In genomic region chrX:115324194-115324593, GRCh38 we compare ENCODE assay signal across 18 cellular contexts. TPM values are rescaled to one million over a fixed set of nuclear protein-coding genes. Genes with fewer than 3 reads are reported as not detected.
A peak's percentile ranks its signal among the peaks of the same experiment; 100 is the strongest.
DNase-seq lines count a peak whose midpoint lies in the region; ATAC-seq lines count a peak whose summit lies in the region.
"Had no signal": no experiment of that assay in that cellular context is flagged by ENCODE, and none has a peak within 500 bp of the region (broad histone marks: within the 10 kb centered on the region; RNA-seq: fewer than 3 reads in every experiment).

No MANE protein-coding gene starts in this region.

- no peak overlapping the region for H3K4me3 Mint-ChIP-seq in stimulated activated effector memory CD8-positive, alpha-beta T cell treated with anti-CD3 and anti-CD28 coated beads, Interleukin-12 subunit alpha, Interleukin-12 subunit beta, amount 100 ng/mL, for 72 hours
- no peak overlapping the region for H3K4me3 Mint-ChIP-seq in activated naive CD8-positive, alpha-beta T cell treated with anti-CD3 and anti-CD28 coated beads, Interleukin-2, amount 50 U/mL, for 24 hours
- H3K4me3 Mint-ChIP-seq: activated T-helper 17 cell treated with anti-CD3 and anti-CD28 coated beads, Interleukin-2, amount 50 U/mL, for 72 hours; central memory CD8-positive, alpha-beta T cell had no signal

- DNase-seq in NCI-H524 (lab: John Stamatoyannopoulos, UW) (peak; percentile 14 to 48), NCI-H524 treated with DMSO at 0.1 percent for 48 hours (lab: John Stamatoyannopoulos, UW) (no peak), astrocyte of the hippocampus (ENCODE audit: low read depth, low spot score) (peak; percentile 59), left ventricle myocardium superior (peak; percentile 50), superior temporal gyrus (ENCODE audit: extremely low spot score) (peak; percentile 14), sciatic nerve (ENCODE audit: low spot score) (no peak)
- no peak for DNase-seq in stimulated activated effector memory CD8-positive, alpha-beta T cell treated with anti-CD3 and anti-CD28 coated beads, Interleukin-12 subunit alpha, Interleukin-12 subunit beta, amount 100 ng/mL, for 72 hours (ENCODE audit: low spot score in 2 of 2)
- no peak for DNase-seq in activated naive CD8-positive, alpha-beta T cell treated with anti-CD3 and anti-CD28 coated beads, Interleukin-2, amount 50 U/mL, for 24 hours
- DNase-seq: activated CD4-positive, alpha-beta T cell treated with anti-CD3 and anti-CD28 coated beads, Interleukin-2, amount 50 U/mL, for 48 hours; erythroblast; mesendoderm; NCI-H526 treated with DMSO at 0.1 percent for 48 hours; stimulated activated CD4-positive, alpha-beta T cell treated with anti-CD3 and anti-CD28 coated beads, Interleukin-15, amount 100 ng/mL, for 24 hours had no signal

- H3K27me3 Mint-ChIP-seq in activated naive CD8-positive, alpha-beta T cell treated with anti-CD3 and anti-CD28 coated beads, Interleukin-2, amount 50 U/mL, for 24 hours, result no peaks in the 10 kb centered on the region
- H3K27me3 Mint-ChIP-seq: activated T-helper 17 cell treated with anti-CD3 and anti-CD28 coated beads, Interleukin-2, amount 50 U/mL, for 72 hours; central memory CD8-positive, alpha-beta T cell had no signal

- intact Hi-C loops in left ventricle myocardium superior (cut with micrococcal nuclease), result no loop called here
- intact Hi-C loops in sciatic nerve (cut with DNase I), result no loop called here

- H3K27ac Mint-ChIP-seq in stimulated activated effector memory CD8-positive, alpha-beta T cell treated with anti-CD3 and anti-CD28 coated beads, Interleukin-12 subunit alpha, Interleukin-12 subunit beta, amount 100 ng/mL, for 72 hours, result no peak overlapping the region
- H3K27ac Mint-ChIP-seq in activated naive CD8-positive, alpha-beta T cell treated with anti-CD3 and anti-CD28 coated beads, Interleukin-2, amount 50 U/mL, for 24 hours, result no peak overlapping the region
- H3K27ac Mint-ChIP-seq: activated T-helper 17 cell treated with anti-CD3 and anti-CD28 coated beads, Interleukin-2, amount 50 U/mL, for 72 hours had no signal

- H3K9me3 Mint-ChIP-seq in stimulated activated effector memory CD8-positive, alpha-beta T cell treated with anti-CD3 and anti-CD28 coated beads, Interleukin-12 subunit alpha, Interleukin-12 subunit beta, amount 100 ng/mL, for 72 hours, result peaks cover 2% of the 10 kb centered on the region
- no peaks in the 10 kb centered on the region for H3K9me3 Mint-ChIP-seq in activated naive CD8-positive, alpha-beta T cell treated with anti-CD3 and anti-CD28 coated beads, Interleukin-2, amount 50 U/mL, for 24 hours
- H3K9me3 Mint-ChIP-seq: activated T-helper 17 cell treated with anti-CD3 and anti-CD28 coated beads, Interleukin-2, amount 50 U/mL, for 72 hours; central memory CD8-positive, alpha-beta T cell had no signal

- H3K4me1 Mint-ChIP-seq in stimulated activated effector memory CD8-positive, alpha-beta T cell treated with anti-CD3 and anti-CD28 coated beads, Interleukin-12 subunit alpha, Interleukin-12 subunit beta, amount 100 ng/mL, for 72 hours, result no peaks in the 10 kb centered on the region
- no peaks in the 10 kb centered on the region for H3K4me1 Mint-ChIP-seq in activated naive CD8-positive, alpha-beta T cell treated with anti-CD3 and anti-CD28 coated beads, Interleukin-2, amount 50 U/mL, for 24 hours
- H3K4me1 Mint-ChIP-seq: activated T-helper 17 cell treated with anti-CD3 and anti-CD28 coated beads, Interleukin-2, amount 50 U/mL, for 72 hours; central memory CD8-positive, alpha-beta T cell had no signal

- ATAC-seq in left ventricle myocardium superior (no peak), sciatic nerve (no peak)
- no peak for ATAC-seq in stimulated activated effector memory CD8-positive, alpha-beta T cell treated with anti-CD3 and anti-CD28 coated beads, Interleukin-12 subunit alpha, Interleukin-12 subunit beta, amount 100 ng/mL, for 72 hours
- no peak for ATAC-seq in activated naive CD8-positive, alpha-beta T cell treated with anti-CD3 and anti-CD28 coated beads, Interleukin-2, amount 50 U/mL, for 24 hours
- ATAC-seq: activated T-helper 17 cell treated with anti-CD3 and anti-CD28 coated beads, Interleukin-2, amount 50 U/mL, for 72 hours had no signal

- peaks cover 6% of the 10 kb centered on the region for H3K36me3 Mint-ChIP-seq in stimulated activated effector memory CD8-positive, alpha-beta T cell treated with anti-CD3 and anti-CD28 coated beads, Interleukin-12 subunit alpha, Interleukin-12 subunit beta, amount 100 ng/mL, for 72 hours
- H3K36me3 Mint-ChIP-seq in activated naive CD8-positive, alpha-beta T cell treated with anti-CD3 and anti-CD28 coated beads, Interleukin-2, amount 50 U/mL, for 24 hours (ENCODE audit: low read depth), result no peaks in the 10 kb centered on the region

RNA-seq across cellular contexts. Expression of gene LUZP4, which starts 34.7 kb away (rescaled TPM):
- total RNA-seq in left ventricle myocardium superior, result not detected
- not detected for total RNA-seq in sciatic nerve
- total RNA-seq: A673; activated T-helper 17 cell treated with anti-CD3 and anti-CD28 coated beads, Interleukin-2, amount 50 U/mL, for 72 hours; omental fat pad; tibial nerve had no signal

Comparison
In these comparisons a context has a peak if more than half of its experiments do, and no peak if none do; other contexts are left out.
1. DNase-seq: peak in NCI-H524 (2 of 2), astrocyte of the hippocampus (single experiment), left ventricle myocardium superior (single experiment) and superior temporal gyrus (single experiment); none in NCI-H524 treated with DMSO at 0.1 percent for 48 hours (single experiment), stimulated activated effector memory CD8-positive, alpha-beta T cell treated with anti-CD3 and anti-CD28 coated beads, Interleukin-12 subunit alpha, Interleukin-12 subunit beta, amount 100 ng/mL, for 72 hours (0 of 2), activated naive CD8-positive, alpha-beta T cell treated with anti-CD3 and anti-CD28 coated beads, Interleukin-2, amount 50 U/mL, for 24 hours (single experiment) and sciatic nerve (single experiment).